ENCODE assay signal across 14 cellular contexts in genomic region chr3:175146258-175146657, GRCh38.
DNase-seq lines count a peak whose midpoint lies in the region; ATAC-seq and TF ChIP-seq lines count a peak whose summit lies in the region.
"Had no signal": no experiment of that assay in that cellular context is flagged by ENCODE, and none has a peak within 500 bp of the region (broad histone marks: within the 10 kb centered on the region; RNA-seq: fewer than 3 reads in every experiment).

No MANE protein-coding gene starts in this region.

- H3K4me3 Mint-ChIP-seq in neural crest cell: no peak overlapping the region
- H3K4me3 Mint-ChIP-seq: activated CD4-positive, alpha-beta T cell treated with anti-CD3 and anti-CD28 coated beads, Interleukin-2, amount 10 ng/mL, durations not matched to agents 7 days and 5 days; activated naive CD4-positive, alpha-beta T cell treated with anti-CD3 and anti-CD28 coated beads, Interleukin-2, amount 50 U/mL, for 24 hours had no signal

- no peak overlapping the region for H3K27ac Mint-ChIP-seq in neural crest cell (ENCODE audit: unreplicated experiment)
- H3K27ac Mint-ChIP-seq: activated CD4-positive, alpha-beta T cell treated with anti-CD3 and anti-CD28 coated beads, Interleukin-2, amount 10 ng/mL, durations not matched to agents 7 days and 5 days; activated naive CD4-positive, alpha-beta T cell treated with anti-CD3 and anti-CD28 coated beads, Interleukin-2, amount 50 U/mL, for 24 hours had no signal

- no peak for ATAC-seq in GM18498 (IDR thresholded peaks at IDR 0.05; ENCODE audit: unreplicated experiment)
- ATAC-seq: esophagus mucosa had no signal

- no peak overlapping the region for H3K4me3 ChIP-seq in LNCaP clone FGC (ENCODE audit: low read depth, low read length)
- H3K4me3 ChIP-seq: sigmoid colon had no signal

- H3K27me3 Mint-ChIP-seq in neural crest cell (ENCODE audit: low read depth): no peaks in the 10 kb centered on the region
- H3K27me3 Mint-ChIP-seq: activated CD4-positive, alpha-beta T cell treated with anti-CD3 and anti-CD28 coated beads, Interleukin-2, amount 10 ng/mL, durations not matched to agents 7 days and 5 days; activated naive CD4-positive, alpha-beta T cell treated with anti-CD3 and anti-CD28 coated beads, Interleukin-2, amount 50 U/mL, for 24 hours had no signal

- peaks cover 4% of the 10 kb centered on the region for H3K9me3 Mint-ChIP-seq in neural crest cell
- H3K9me3 Mint-ChIP-seq: activated CD4-positive, alpha-beta T cell treated with anti-CD3 and anti-CD28 coated beads, Interleukin-2, amount 10 ng/mL, durations not matched to agents 7 days and 5 days; activated naive CD4-positive, alpha-beta T cell treated with anti-CD3 and anti-CD28 coated beads, Interleukin-2, amount 50 U/mL, for 24 hours had no signal

- peak; percentile 20; the same call in 1 of the 2 replicates for TF ChIP-seq CTCF in LNCaP clone FGC (IDR thresholded peaks at IDR 0.05; ENCODE audit: control insufficient read depth, extremely low read depth, insufficient read depth)
- TF ChIP-seq CTCF in neural crest cell (conservative IDR thresholded peaks at IDR 0.05): peak; percentile 41

- peak; percentile 29 for DNase-seq in EL
- DNase-seq in LNCaP clone FGC (ENCODE audit: low read depth): no peak
- peak; percentile 27 for DNase-seq in dedifferentiated amniotic fluid mesenchymal stem cell (ENCODE audit: extremely low spot score)
- no peak for DNase-seq in neural crest cell (ENCODE audit: low read depth, low spot score)
- DNase-seq in activated T-cell treated with anti-CD3 and anti-CD28 coated beads, Interleukin-2, amount 50 U/mL, for 1 hour: no peak
- no peak for DNase-seq in T-helper 1 cell
- no peak for DNase-seq in retina
- DNase-seq: activated CD4-positive, alpha-beta T cell treated with anti-CD3 and anti-CD28 coated beads, Interleukin-2, amount 10 ng/mL, durations not matched to agents 7 days and 5 days; NCI-H345; SIG-M5; sigmoid colon had no signal

- no peaks in the 10 kb centered on the region for H3K36me3 Mint-ChIP-seq in neural crest cell (ENCODE audit: low read depth)
- H3K36me3 Mint-ChIP-seq: activated naive CD4-positive, alpha-beta T cell treated with anti-CD3 and anti-CD28 coated beads, Interleukin-2, amount 50 U/mL, for 24 hours had no signal

- H3K4me1 Mint-ChIP-seq in neural crest cell: no peaks in the 10 kb centered on the region
- H3K4me1 Mint-ChIP-seq: activated CD4-positive, alpha-beta T cell treated with anti-CD3 and anti-CD28 coated beads, Interleukin-2, amount 10 ng/mL, durations not matched to agents 7 days and 5 days; activated naive CD4-positive, alpha-beta T cell treated with anti-CD3 and anti-CD28 coated beads, Interleukin-2, amount 50 U/mL, for 24 hours had no signal

Comparison
In these comparisons a context has a peak if more than half of its experiments do, and no peak if none do; other contexts are left out.
1. DNase-seq: peak in EL (single experiment) and dedifferentiated amniotic fluid mesenchymal stem cell (single experiment); none in LNCaP clone FGC (single experiment), neural crest cell (single experiment), activated T-cell treated with anti-CD3 and anti-CD28 coated beads, Interleukin-2, amount 50 U/mL, for 1 hour (single experiment), T-helper 1 cell (0 of 5) and retina (single experiment).